In the genomic region with DNA sequence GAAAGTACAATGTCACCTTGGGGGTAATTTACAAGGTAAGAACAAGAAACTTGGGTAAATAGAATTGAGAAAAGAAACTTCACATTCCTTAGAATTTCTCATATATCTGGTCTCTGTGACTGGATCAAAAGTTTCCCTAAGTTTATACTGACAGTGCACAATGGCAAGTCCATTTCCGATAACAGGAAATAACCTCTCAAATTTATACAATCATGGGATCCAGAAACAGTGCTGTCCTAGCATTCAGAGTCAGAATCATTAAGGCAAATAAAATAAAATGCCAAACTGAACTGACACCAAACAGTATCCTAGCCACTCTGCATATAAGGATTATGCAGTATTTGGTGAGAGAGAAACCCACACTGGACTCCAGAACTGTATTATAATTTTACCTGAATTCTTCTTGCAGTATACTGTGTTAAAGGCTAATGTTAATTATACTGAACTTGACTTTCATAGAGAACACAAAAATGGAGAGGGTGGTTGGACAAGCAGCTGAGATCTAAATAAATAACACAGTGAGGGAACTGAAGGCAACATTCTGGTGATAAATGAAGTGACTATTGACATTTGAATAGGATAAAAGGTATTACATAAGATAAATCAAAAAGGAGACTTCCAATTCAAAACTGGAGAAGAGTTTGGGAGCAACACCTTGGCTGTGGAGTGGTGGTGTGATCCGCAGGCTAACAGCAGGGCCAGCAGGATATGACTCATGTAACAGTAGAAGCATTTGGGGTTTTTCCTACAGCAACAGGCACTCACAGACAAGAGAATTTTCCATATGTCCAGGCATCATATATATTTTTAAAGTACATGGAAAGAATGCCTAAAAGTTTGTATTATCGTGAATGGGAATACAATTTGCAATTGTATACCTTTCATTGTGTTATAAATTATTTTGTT, we compare ENCODE assay signal across 1 cellular context.
TF ChIP-seq lines count a peak whose summit lies in the region.

No MANE protein-coding gene starts in this region.

TF ChIP-seq in K562, 482 proteins besides CTCF, POLR2A, EP300 and RAD21 (continued from another document):
- TF ChIP-seq, protein P1, sequence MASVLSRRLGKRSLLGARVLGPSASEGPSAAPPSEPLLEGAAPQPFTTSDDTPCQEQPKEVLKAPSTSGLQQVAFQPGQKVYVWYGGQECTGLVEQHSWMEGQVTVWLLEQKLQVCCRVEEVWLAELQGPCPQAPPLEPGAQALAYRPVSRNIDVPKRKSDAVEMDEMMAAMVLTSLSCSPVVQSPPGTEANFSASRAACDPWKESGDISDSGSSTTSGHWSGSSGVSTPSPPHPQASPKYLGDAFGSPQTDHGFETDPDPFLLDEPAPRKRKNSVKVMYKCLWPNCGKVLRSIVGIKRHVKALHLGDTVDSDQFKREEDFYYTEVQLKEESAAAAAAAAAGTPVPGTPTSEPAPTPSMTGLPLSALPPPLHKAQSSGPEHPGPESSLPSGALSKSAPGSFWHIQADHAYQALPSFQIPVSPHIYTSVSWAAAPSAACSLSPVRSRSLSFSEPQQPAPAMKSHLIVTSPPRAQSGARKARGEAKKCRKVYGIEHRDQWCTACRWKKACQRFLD (CRISPR knock-in tag; IDR thresholded peaks at IDR 0.05): no peak
- TF ChIP-seq DMBX1 (CRISPR knock-in tag; IDR thresholded peaks at IDR 0.05; ENCODE audit: borderline replicate concordance) (0 out of 2 replicates have a peak, but pooled peaks have one; percentile 24), BRF1 (IDR thresholded peaks at IDR 0.05; ENCODE audit: borderline replicate concordance, extremely low read depth, insufficient read length) (peak; percentile 5), HEY1 (CRISPR knock-in tag; IDR thresholded peaks at IDR 0.05; ENCODE audit: borderline replicate concordance) (no peak)
- TF ChIP-seq, protein P2, sequence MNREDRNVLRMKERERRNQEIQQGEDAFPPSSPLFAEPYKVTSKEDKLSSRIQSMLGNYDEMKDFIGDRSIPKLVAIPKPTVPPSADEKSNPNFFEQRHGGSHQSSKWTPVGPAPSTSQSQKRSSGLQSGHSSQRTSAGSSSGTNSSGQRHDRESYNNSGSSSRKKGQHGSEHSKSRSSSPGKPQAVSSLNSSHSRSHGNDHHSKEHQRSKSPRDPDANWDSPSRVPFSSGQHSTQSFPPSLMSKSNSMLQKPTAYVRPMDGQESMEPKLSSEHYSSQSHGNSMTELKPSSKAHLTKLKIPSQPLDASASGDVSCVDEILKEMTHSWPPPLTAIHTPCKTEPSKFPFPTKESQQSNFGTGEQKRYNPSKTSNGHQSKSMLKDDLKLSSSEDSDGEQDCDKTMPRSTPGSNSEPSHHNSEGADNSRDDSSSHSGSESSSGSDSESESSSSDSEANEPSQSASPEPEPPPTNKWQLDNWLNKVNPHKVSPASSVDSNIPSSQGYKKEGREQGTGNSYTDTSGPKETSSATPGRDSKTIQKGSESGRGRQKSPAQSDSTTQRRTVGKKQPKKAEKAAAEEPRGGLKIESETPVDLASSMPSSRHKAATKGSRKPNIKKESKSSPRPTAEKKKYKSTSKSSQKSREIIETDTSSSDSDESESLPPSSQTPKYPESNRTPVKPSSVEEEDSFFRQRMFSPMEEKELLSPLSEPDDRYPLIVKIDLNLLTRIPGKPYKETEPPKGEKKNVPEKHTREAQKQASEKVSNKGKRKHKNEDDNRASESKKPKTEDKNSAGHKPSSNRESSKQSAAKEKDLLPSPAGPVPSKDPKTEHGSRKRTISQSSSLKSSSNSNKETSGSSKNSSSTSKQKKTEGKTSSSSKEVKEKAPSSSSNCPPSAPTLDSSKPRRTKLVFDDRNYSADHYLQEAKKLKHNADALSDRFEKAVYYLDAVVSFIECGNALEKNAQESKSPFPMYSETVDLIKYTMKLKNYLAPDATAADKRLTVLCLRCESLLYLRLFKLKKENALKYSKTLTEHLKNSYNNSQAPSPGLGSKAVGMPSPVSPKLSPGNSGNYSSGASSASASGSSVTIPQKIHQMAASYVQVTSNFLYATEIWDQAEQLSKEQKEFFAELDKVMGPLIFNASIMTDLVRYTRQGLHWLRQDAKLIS (CRISPR knock-in tag; IDR thresholded peaks at IDR 0.05): no peak
